In the genomic region with DNA sequence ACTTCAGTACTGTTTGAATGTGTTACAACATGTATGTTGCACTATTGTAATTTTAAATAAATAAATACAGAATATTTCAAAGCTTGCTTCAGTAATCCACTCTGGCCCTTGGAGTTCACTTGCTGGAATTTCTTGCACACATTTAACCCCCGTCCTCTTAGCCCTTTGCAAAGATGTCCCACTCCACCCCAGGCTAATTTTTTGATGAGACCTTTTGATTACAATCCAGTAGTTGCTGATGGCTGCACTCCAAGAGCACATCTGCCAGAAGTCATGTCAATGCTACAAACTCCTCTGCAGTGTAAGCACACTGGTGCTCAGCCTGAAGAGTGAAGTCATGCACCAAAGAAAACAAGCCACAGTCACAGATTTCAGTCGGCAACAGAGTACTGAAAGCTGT, we compare ENCODE assay signal across 19 cellular contexts. TPM values are rescaled to one million over a fixed set of nuclear protein-coding genes. Genes with fewer than 3 reads are reported as not detected.
"Had no signal": no experiment of that assay in that cellular context is flagged by ENCODE, and none has a peak within 500 bp of the region (broad histone marks: within the 10 kb centered on the region; RNA-seq: fewer than 3 reads in every experiment).

No MANE protein-coding gene starts in this region.

- DNase-seq: activated CD4-positive, alpha-beta T cell treated with anti-CD3 and anti-CD28 coated beads, Interleukin-2, amount 50 U/mL, for 48 hours; activated CD4-positive, CD25-positive, alpha-beta regulatory T cell treated with anti-CD3 and anti-CD28 coated beads, Interleukin-2, amount 50 U/mL, for 72 hours; activated CD8-positive, alpha-beta memory T cell treated with anti-CD3 and anti-CD28 coated beads, Interleukin-2, amount 10 ng/mL, durations not matched to agents 7 days and 5 days; activated gamma-delta T cell; activated naive CD8-positive, alpha-beta T cell treated with anti-CD3 and anti-CD28 coated beads for 36 hours; activated T-cell treated with anti-CD3 and anti-CD28 coated beads, Interleukin-2, amount 50 U/mL, for 48 hours; anterior cingulate cortex; esophagus squamous epithelium; glutamatergic neuron; left colon; naive thymus-derived CD4-positive, alpha-beta T cell; right cardiac atrium; thyroid gland had no signal

- H3K36me3 Mint-ChIP-seq: activated CD8-positive, alpha-beta memory T cell treated with anti-CD3 and anti-CD28 coated beads, Interleukin-2, amount 10 ng/mL, durations not matched to agents 7 days and 5 days; activated naive CD8-positive, alpha-beta T cell treated with anti-CD3 and anti-CD28 coated beads for 36 hours; naive thymus-derived CD4-positive, alpha-beta T cell had no signal

- H3K27ac Mint-ChIP-seq: activated CD8-positive, alpha-beta memory T cell treated with anti-CD3 and anti-CD28 coated beads, Interleukin-2, amount 10 ng/mL, durations not matched to agents 7 days and 5 days; activated naive CD8-positive, alpha-beta T cell treated with anti-CD3 and anti-CD28 coated beads for 36 hours; progenitor cell of endocrine pancreas had no signal

- H3K27me3 ChIP-seq: esophagus squamous epithelium, neutrophil, thyroid gland had no signal

- H3K9me3 Mint-ChIP-seq: activated naive CD8-positive, alpha-beta T cell treated with anti-CD3 and anti-CD28 coated beads for 36 hours; naive thymus-derived CD4-positive, alpha-beta T cell had no signal

- H3K27me3 Mint-ChIP-seq: activated CD8-positive, alpha-beta memory T cell treated with anti-CD3 and anti-CD28 coated beads, Interleukin-2, amount 10 ng/mL, durations not matched to agents 7 days and 5 days; activated naive CD8-positive, alpha-beta T cell treated with anti-CD3 and anti-CD28 coated beads for 36 hours; progenitor cell of endocrine pancreas had no signal

- H3K9me3 ChIP-seq: esophagus squamous epithelium, neutrophil, thyroid gland had no signal

- H3K36me3 ChIP-seq: esophagus squamous epithelium, neutrophil, thyroid gland had no signal

- ATAC-seq: activated CD8-positive, alpha-beta memory T cell treated with anti-CD3 and anti-CD28 coated beads, Interleukin-2, amount 10 ng/mL, durations not matched to agents 7 days and 5 days; naive thymus-derived CD4-positive, alpha-beta T cell; right cardiac atrium had no signal

- H3K4me2 ChIP-seq: smooth muscle cell had no signal

- H3K4me3 Mint-ChIP-seq: activated CD8-positive, alpha-beta memory T cell treated with anti-CD3 and anti-CD28 coated beads, Interleukin-2, amount 10 ng/mL, durations not matched to agents 7 days and 5 days; activated naive CD8-positive, alpha-beta T cell treated with anti-CD3 and anti-CD28 coated beads for 36 hours had no signal

- H3K4me3 ChIP-seq: esophagus squamous epithelium, lung, smooth muscle cell, thyroid gland had no signal

- H3K27ac ChIP-seq: neutrophil, thyroid gland had no signal

RNA-seq across cellular contexts. Expression of a gene that starts 35.2 kb away (rescaled TPM):
- total RNA-seq: activated CD8-positive, alpha-beta memory T cell treated with anti-CD3 and anti-CD28 coated beads, Interleukin-2, amount 10 ng/mL, durations not matched to agents 7 days and 5 days; activated naive CD8-positive, alpha-beta T cell treated with anti-CD3 and anti-CD28 coated beads for 36 hours; bronchial epithelial cell; esophagus squamous epithelium; left colon; mononuclear cell; naive thymus-derived CD4-positive, alpha-beta T cell; smooth muscle cell had no signal
